28 cellular contexts compared by ENCODE assay signal in the genomic region with DNA sequence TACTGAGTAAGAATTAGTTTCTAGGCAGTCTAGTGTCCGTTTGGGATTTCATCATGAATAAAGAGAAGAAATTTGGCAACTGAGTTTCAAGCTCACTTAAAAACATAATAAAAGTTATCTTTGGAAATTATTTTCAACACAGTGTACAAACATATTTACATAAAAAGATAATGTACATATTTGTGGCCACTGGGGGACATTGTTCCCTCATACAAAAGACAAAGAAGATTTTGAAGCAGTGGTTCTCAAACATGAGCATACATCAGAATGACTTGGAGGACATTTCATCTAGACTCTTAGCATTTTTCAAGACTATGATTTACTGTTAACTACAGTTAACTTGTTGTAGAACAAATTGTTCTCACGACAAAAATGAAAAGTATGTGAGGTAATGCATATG. TPM values are rescaled to one million over a fixed set of nuclear protein-coding genes. Genes with fewer than 3 reads are reported as not detected.
A peak's percentile ranks its signal among the peaks of the same experiment; 100 is the strongest.
DNase-seq lines count a peak whose midpoint lies in the region; ATAC-seq, FAIRE-seq and TF ChIP-seq lines count a peak whose summit lies in the region.
"Had no signal": no experiment of that assay in that cellular context is flagged by ENCODE, and none has a peak within 500 bp of the region (broad histone marks: within the 10 kb centered on the region; RNA-seq: fewer than 3 reads in every experiment).

No MANE protein-coding gene starts in this region.

- no peak for FAIRE-seq in D721Med (lab: Jason Lieb, UNC)
- no peak for FAIRE-seq in GM12892 (lab: Jason Lieb, UNC)
- FAIRE-seq: G401.6, HTR-8/SVneo, islet of Langerhans had no signal

- H3K4me3 ChIP-seq in AG09309 (ENCODE audit: control insufficient read depth, low read depth, low read length) (no peak overlapping the region), choroid plexus epithelial cell (ENCODE audit: low read depth, low read length) (no peak overlapping the region)
- H3K4me3 ChIP-seq: dorsolateral prefrontal cortex, left ventricle myocardium inferior, upper lobe of right lung had no signal

- peak; percentile 6 for TF ChIP-seq CTCF in AG09309 (IDR thresholded peaks at IDR 0.05; ENCODE audit: control insufficient read depth, insufficient read depth, low read depth, low read length, missing control alignments)
- peak; percentile 17 for TF ChIP-seq CTCF in D721Med (IDR thresholded peaks at IDR 0.05; ENCODE audit: insufficient read depth, missing control alignments)
- no peak for TF ChIP-seq CTCF in choroid plexus epithelial cell (conservative IDR thresholded peaks at IDR 0.05; ENCODE audit: low read depth, low read length)

- DNase-seq in AG09309 (ENCODE audit: low read depth) (no peak), D721Med (ENCODE audit: insufficient read length, low spot score) (no peak), NCI-H1694 (lab: John Stamatoyannopoulos, UW) (peak; percentile 20), choroid plexus epithelial cell (ENCODE audit: low read depth) (peak; percentile 8), GM12892 (ENCODE audit: insufficient read length) (no peak)
- DNase-seq: activated CD4-positive, alpha-beta T cell treated with anti-CD3 and anti-CD28 coated beads for 48 hours; activated gamma-delta T cell treated with Interleukin-2 at 50 U/mL for 16 hours; activated T-cell treated with anti-CD3 and anti-CD28 coated beads, Interleukin-2, amount 50 U/mL, for 24 hours; dorsolateral prefrontal cortex; glutamatergic neuron; H9; left ventricle myocardium inferior; naive B cell; NCI-H1048; NCI-H1930; NCI-H345; NCI-H82; stimulated activated CD4-positive, alpha-beta T cell treated with anti-CD3 and anti-CD28 coated beads, Interleukin-12 subunit alpha, Interleukin-12 subunit beta, amount 100 ng/mL, for 4 hours; stimulated activated CD4-positive, alpha-beta T cell treated with anti-CD3 and anti-CD28 coated beads, Interleukin-4, amount 100 ng/mL, for 1 hour; stimulated activated naive B cell treated with anti-CD40 and anti-IgM and Interleukin-4, amounts not matched to agents 10 μg/mL and 1 μg/mL and 100 μg/mL, for 72 hours; upper lobe of right lung; WERI-Rb-1 had no signal

- ATAC-seq in HG02798 (IDR thresholded peaks at IDR 0.05; ENCODE audit: poor library complexity, unreplicated experiment) (no peak), GM19467 (IDR thresholded peaks at IDR 0.05; ENCODE audit: unreplicated experiment) (no peak)
- ATAC-seq: sciatic nerve; stimulated activated naive B cell treated with anti-CD40 and anti-IgM and Interleukin-4, amounts not matched to agents 10 μg/mL and 1 μg/mL and 100 μg/mL, for 72 hours; upper lobe of right lung had no signal

- TF ChIP-seq POLR2A in GM12892 (IDR thresholded peaks at IDR 0.05; ENCODE audit: low read depth, low read length) = no peak

RNA-seq across cellular contexts. Expression of a gene that starts 15.7 kb away (rescaled TPM):
- 8.8 TPM for polyA plus RNA-seq in GM12892 (2012; ENCODE audit: missing spikeins)

Comparison
In these comparisons a context has a peak if more than half of its experiments do, and no peak if none do; other contexts are left out.
1. DNase-seq: peak in NCI-H1694 (single experiment) and choroid plexus epithelial cell (single experiment); none in AG09309 (single experiment), D721Med (single experiment) and GM12892 (single experiment).